In the genomic region with DNA sequence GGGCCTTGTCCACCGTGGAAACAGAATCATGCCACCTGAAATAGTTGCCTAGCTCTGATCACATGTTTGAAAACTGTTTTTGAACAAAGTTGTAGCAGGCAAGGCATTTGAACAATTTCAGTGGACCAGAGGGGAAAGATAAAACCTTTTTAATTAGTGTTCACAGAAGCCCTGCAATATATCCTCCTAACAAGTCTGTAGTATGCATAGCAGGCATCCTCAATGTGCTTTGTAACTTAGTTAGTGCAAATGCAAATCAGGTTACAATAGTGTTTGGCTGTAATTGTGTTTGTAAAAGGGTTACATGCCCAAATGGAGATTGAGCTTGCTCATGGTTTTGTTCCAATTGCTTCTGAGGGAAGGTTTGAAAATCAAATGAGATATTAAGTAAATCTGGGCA, we compare ENCODE assay signal across 17 cellular contexts. TPM values are rescaled to one million over a fixed set of nuclear protein-coding genes. Genes with fewer than 3 reads are reported as not detected.
DNase-seq lines count a peak whose midpoint lies in the region; ATAC-seq, FAIRE-seq and TF ChIP-seq lines count a peak whose summit lies in the region.
"Had no signal": no experiment of that assay in that cellular context is flagged by ENCODE, and none has a peak within 500 bp of the region (broad histone marks: within the 10 kb centered on the region; RNA-seq: fewer than 3 reads in every experiment).

No MANE protein-coding gene starts in this region.

- no peaks in the 10 kb centered on the region for H3K9me2 ChIP-seq in SK-N-SH

- FAIRE-seq in GM12892 (lab: Jason Lieb, UNC), result peak; percentile 27

- TF ChIP-seq EP300 in SK-N-SH (IDR thresholded peaks at IDR 0.05; ENCODE audit: borderline replicate concordance in 1 of 2, low read depth in 1 of 2, low read length in 1 of 2), result peak in 1 of 2 experiments; percentile 31; a peak in 1 of 4 replicates

- H3K9me3 Mint-ChIP-seq in natural killer cell, result no peaks in the 10 kb centered on the region
- H3K9me3 Mint-ChIP-seq: CD4-positive, alpha-beta T cell; HFFc6 had no signal

- H4K20me1 ChIP-seq in SK-N-SH (ENCODE audit: insufficient read depth), result no peaks in the 10 kb centered on the region
- H4K20me1 ChIP-seq: BLaER1 treated with 17β-estradiol and CSF1 and Interleukin-3, amounts not matched to agents 10 nM and 100 nM had no signal

- H3K9me3 ChIP-seq in SK-N-SH (no peaks in the 10 kb centered on the region), neuron (ENCODE audit: low read length) (no peaks in the 10 kb centered on the region), Peyer's patch (no peaks in the 10 kb centered on the region)
- H3K9me3 ChIP-seq: BLaER1 treated with 17β-estradiol and CSF1 and Interleukin-3, amounts not matched to agents 10 nM and 100 nM had no signal

- no peaks in the 10 kb centered on the region for H3K79me2 ChIP-seq in SK-N-SH (ENCODE audit: insufficient read depth)

- no peak overlapping the region for H3K4me3 ChIP-seq in SK-N-SH (ENCODE audit: low read depth in 2 of 2, low read length in 1 of 2)
- H3K4me3 ChIP-seq in neuron (ENCODE audit: low read length), result no peak overlapping the region
- no peak overlapping the region for H3K4me3 ChIP-seq in Peyer's patch
- H3K4me3 ChIP-seq: BLaER1 treated with 17β-estradiol and CSF1 and Interleukin-3, amounts not matched to agents 10 nM and 100 nM had no signal

- H3F3A ChIP-seq in SK-N-SH (replicated peaks; ENCODE audit: insufficient read depth), result no peaks in the 10 kb centered on the region

- no peak for TF ChIP-seq RAD21 in SK-N-SH (IDR thresholded peaks at IDR 0.05; ENCODE audit: low read length)

- 29% methylated on average over 1 of the region's 1 CpG for WGBS in SK-N-SH (ENCODE audit: low lambda C conversion rate)

- no peak overlapping the region; a peak in 1 of 4 replicates for H3K27ac ChIP-seq in SK-N-SH (ENCODE audit: low read depth in 2 of 2, low read length in 1 of 2)
- H3K27ac ChIP-seq in Peyer's patch, result no peak overlapping the region
- H3K27ac ChIP-seq: BLaER1 treated with 17β-estradiol and CSF1 and Interleukin-3, amounts not matched to agents 10 nM and 100 nM had no signal

- ATAC-seq in natural killer cell, result no peak
- ATAC-seq in HG03045 (IDR thresholded peaks at IDR 0.05; ENCODE audit: unreplicated experiment), result no peak

- DNase-seq in GM12892 (ENCODE audit: insufficient read length), result no peak
- peak; percentile 25 for DNase-seq in SK-N-SH
- peak; percentile 29 for DNase-seq in inferior parietal cortex (ENCODE audit: extremely low spot score)
- no peak for DNase-seq in NK-92 treated with Interleukin-12 subunit alpha and Interleukin-12 subunit beta, amount 100 ng/mL, for 24 hours (lab: John Stamatoyannopoulos, UW)
- no peak for DNase-seq in Peyer's patch
- no peak for DNase-seq in natural killer cell
- DNase-seq: ACHN; Calu3; CD4-positive, alpha-beta T cell; DMS153; DMS79 treated with DMSO at 0.1 percent for 48 hours; GDM1; HCEC 1CT; HFFc6 had no signal

- H3K4me1 Mint-ChIP-seq in natural killer cell, result no peaks in the 10 kb centered on the region

- POLR2A ChIA-PET in SK-N-SH (lab: Yijun Ruan, JAX), result no interaction called here

- intact Hi-C loops in natural killer cell (cut with micrococcal nuclease), result no loop called here

- H3K4me2 ChIP-seq in SK-N-SH, result no peak overlapping the region
- H3K4me2 ChIP-seq: BLaER1 treated with 17β-estradiol and CSF1 and Interleukin-3, amounts not matched to agents 10 nM and 100 nM had no signal

- H3K4me3 Mint-ChIP-seq in natural killer cell, result no peak overlapping the region
- H3K4me3 Mint-ChIP-seq: CD4-positive, alpha-beta T cell; HFFc6 had no signal

- no peaks in the 10 kb centered on the region for H3K36me3 ChIP-seq in SK-N-SH (replicated peaks in 1 of 2; ENCODE audit: control insufficient read depth in 1 of 2, insufficient read depth in 2 of 2, low read length in 1 of 2)
- H3K36me3 ChIP-seq in neuron (ENCODE audit: insufficient read depth, low read length), result no peaks in the 10 kb centered on the region
- H3K36me3 ChIP-seq in Peyer's patch, result no peaks in the 10 kb centered on the region
- H3K36me3 ChIP-seq: BLaER1 treated with 17β-estradiol and CSF1 and Interleukin-3, amounts not matched to agents 10 nM and 100 nM had no signal

- TF ChIP-seq POLR2A in GM12892 (IDR thresholded peaks at IDR 0.05; ENCODE audit: low read depth, low read length), result no peak
- no peak for TF ChIP-seq POLR2A in Peyer's patch (IDR thresholded peaks at IDR 0.05)

- H3K9ac ChIP-seq in SK-N-SH, result no peak overlapping the region
- H3K9ac ChIP-seq: BLaER1 treated with 17β-estradiol and CSF1 and Interleukin-3, amounts not matched to agents 10 nM and 100 nM had no signal

- H3K4me1 ChIP-seq in SK-N-SH (ENCODE audit: control insufficient read depth in 1 of 2, insufficient read depth in 2 of 2, low read depth in 1 of 2, low read length in 1 of 2) (peaks cover 0 to 8% of the 10 kb centered on the region in 2 experiments; a peak in 2 of 4 replicates), neuron (ENCODE audit: insufficient read depth, low read length) (peaks cover 22% of the 10 kb centered on the region), Peyer's patch (no peaks in the 10 kb centered on the region)
- H3K4me1 ChIP-seq: BLaER1 treated with 17β-estradiol and CSF1 and Interleukin-3, amounts not matched to agents 10 nM and 100 nM had no signal

- H3K27me3 Mint-ChIP-seq in natural killer cell (ENCODE audit: low read depth in 2 of 2), result peaks cover 7 to 26% of the 10 kb centered on the region in 2 donors

- no peak overlapping the region for H3K27ac Mint-ChIP-seq in natural killer cell
- H3K27ac Mint-ChIP-seq: CD4-positive, alpha-beta T cell; HFFc6 had no signal

- H2AFZ ChIP-seq in SK-N-SH (ENCODE audit: low read depth), result peak overlapping the region; percentile 23; the same call in 1 of the 2 replicates
- H2AFZ ChIP-seq in neuron (ENCODE audit: low read depth, low read length), result peak overlapping the region; percentile 4

- H3K36me3 Mint-ChIP-seq in natural killer cell, result no peaks in the 10 kb centered on the region

- TF ChIP-seq CTCF in SK-N-SH (IDR thresholded peaks at IDR 0.05) (no peak), Peyer's patch (IDR thresholded peaks at IDR 0.05) (no peak), natural killer cell (IDR thresholded peaks at IDR 0.05) (no peak)

- H3K27me3 ChIP-seq in SK-N-SH (ENCODE audit: insufficient read depth), result no peaks in the 10 kb centered on the region
- H3K27me3 ChIP-seq in neuron (ENCODE audit: insufficient read depth, low read length), result no peaks in the 10 kb centered on the region
- no peaks in the 10 kb centered on the region for H3K27me3 ChIP-seq in Peyer's patch
- H3K27me3 ChIP-seq: BLaER1 treated with 17β-estradiol and CSF1 and Interleukin-3, amounts not matched to agents 10 nM and 100 nM had no signal

- CTCF ChIA-PET in SK-N-SH (lab: Yijun Ruan, JAX), result interaction anchor here (1.1 to 3.4 kb wide), 5 partner anchors 8 to 120 kb away, joined by 3 to 11 read pairs (median 4); no protein-coding TSS in a partner anchor

TF ChIP-seq in SK-N-SH, 30 proteins besides CTCF, POLR2A, EP300 and RAD21:
- no peak for TF ChIP-seq RFX5 (IDR thresholded peaks at IDR 0.05; ENCODE audit: low read length)
- TF ChIP-seq GABPA (IDR thresholded peaks at IDR 0.05; ENCODE audit: low read depth), result no peak
- peak; percentile 49 for TF ChIP-seq GATA2 (CRISPR knock-in tag; IDR thresholded peaks at IDR 0.05)
- peak; percentile 27 for TF ChIP-seq CHD2 (IDR thresholded peaks at IDR 0.05; ENCODE audit: low read length, partially characterized antibody)

RNA-seq across cellular contexts. Expression of gene MMS22L, which starts 23.9 kb away (rescaled TPM):
- 14.5 TPM for polyA plus RNA-seq in GM12892 (2012; ENCODE audit: missing spikeins)
- polyA plus RNA-seq in SK-N-SH (2012; rRNA removed), result 4.3 and 6.3 TPM in 2 replicates
- 6.5 and 7.3 TPM in 2 replicates for polyA plus RNA-seq in SK-N-SH (2012; cell fraction: cytosol; rRNA removed)
- polyA plus RNA-seq in SK-N-SH (2012; cell fraction: nucleus; rRNA removed), result 3.6 and 7.2 TPM in 2 replicates
- 10 to 100 TPM in 2 of 4 donors, 1 to 10 TPM in 2; 7.7 to 26.4 (median 12.1) TPM for total RNA-seq in Peyer's patch
- 10 to 100 TPM in 2 of 3 donors, 1 to 10 TPM in 1; 9.1 to 14.3 (median 11.7) TPM for total RNA-seq in natural killer cell

Comparison
In these comparisons a context has a peak if more than half of its experiments do, and no peak if none do; other contexts are left out.
1. DNase-seq: peak in SK-N-SH (single experiment) and inferior parietal cortex (single experiment); none in GM12892 (single experiment), NK-92 treated with Interleukin-12 subunit alpha and Interleukin-12 subunit beta, amount 100 ng/mL, for 24 hours (single experiment), Peyer's patch (0 of 3) and natural killer cell (single experiment).